33 cellular contexts compared by ENCODE assay signal in genomic region chr1:227379555-227379892, GRCh38.
"Had no signal": no experiment of that assay in that cellular context is flagged by ENCODE, and none has a peak within 500 bp of the region (broad histone marks: within the 10 kb centered on the region; RNA-seq: fewer than 3 reads in every experiment).

No MANE protein-coding gene starts in this region.

- H3K4me3 ChIP-seq: MG63 had no signal

- DNase-seq: Karpas-422, Kasumi-1, MG63, MM.1S, MV-4-11, NCI-H1048, NCI-H1092, NCI-H1092 treated with DMSO at 0.1 percent for 48 hours, NCI-H1105, NCI-H1105 treated with DMSO at 0.1 percent for 48 hours, NCI-H1417, NCI-H1417 treated with DMSO at 0.1 percent for 48 hours, NCI-H1436, NCI-H1436 treated with DMSO at 0.1 percent for 48 hours, NCI-H146, NCI-H1694, NCI-H1694 treated with DMSO at 0.1 percent for 48 hours, NCI-H187, NCI-H187 treated with DMSO at 0.1 percent for 48 hours, NCI-H1930, NCI-H2029, NCI-H2029 treated with DMSO at 0.1 percent for 48 hours, NCI-H2081 treated with DMSO at 0.1 percent for 48 hours, NCI-H2107, NCI-H2171, NCI-H2171 treated with DMSO at 0.1 percent for 48 hours, NCI-H2227 treated with DMSO at 0.1 percent for 48 hours, NCI-H345, NCI-H446, NCI-H446 treated with DMSO at 0.1 percent for 48 hours, NCI-H510A, NCI-H510A treated with DMSO at 0.1 percent for 48 hours, NCI-H524 had no signal

- H3K27me3 ChIP-seq: MG63 had no signal

- H3K36me3 ChIP-seq: MG63 had no signal

- H3K9me3 ChIP-seq: MG63 had no signal
